10 cellular contexts compared by ENCODE assay signal in genomic region chr12:97306121-97306520, GRCh38.
DNase-seq lines count a peak whose midpoint lies in the region; ATAC-seq and TF ChIP-seq lines count a peak whose summit lies in the region.
"Had no signal": no experiment of that assay in that cellular context is flagged by ENCODE, and none has a peak within 500 bp of the region (broad histone marks: within the 10 kb centered on the region; RNA-seq: fewer than 3 reads in every experiment).

No MANE protein-coding gene starts in this region.

- no peak for TF ChIP-seq CTCF in PC-3 (conservative IDR thresholded peaks at IDR 0.05; ENCODE audit: low read depth, low read length)

- H3F3A ChIP-seq in PC-3 (ENCODE audit: low read length, unreplicated experiment), result no peaks in the 10 kb centered on the region

- H4K20me1 ChIP-seq in PC-3 (ENCODE audit: low read length), result no peaks in the 10 kb centered on the region

- no peaks in the 10 kb centered on the region for H3K9me3 ChIP-seq in PC-3 (ENCODE audit: low read length)

- BruUV-seq in PC-3 (replicated peaks; lab: Mats Ljungman, UMichigan), result no TSS peak

- peak; percentile 95 for ATAC-seq in GM18909 (IDR thresholded peaks at IDR 0.05; ENCODE audit: poor library complexity, unreplicated experiment)
- ATAC-seq in GM21786 (IDR thresholded peaks at IDR 0.05; ENCODE audit: unreplicated experiment), result peak; percentile 97
- peak; percentile 85 for ATAC-seq in HG03521 (IDR thresholded peaks at IDR 0.05; ENCODE audit: unreplicated experiment)
- no peak for ATAC-seq in PC-3
- ATAC-seq: activated CD4-positive, CD25-positive, alpha-beta regulatory T cell treated with anti-CD3 and anti-CD28 coated beads, Interleukin-2, amount 50 U/mL, for 24 hours had no signal

- no peaks in the 10 kb centered on the region for H3K36me3 ChIP-seq in PC-3 (ENCODE audit: low read depth, low read length)

- H3K4me2 ChIP-seq in PC-3 (ENCODE audit: low read length), result no peak overlapping the region

- no peak overlapping the region for H3K27ac ChIP-seq in PC-3 (ENCODE audit: low read length)

- H3K27me3 ChIP-seq in PC-3 (ENCODE audit: low read length), result peaks cover 26% of the 10 kb centered on the region; the same call in 1 of the 2 replicates

- CTCF ChIA-PET in PC-3 (lab: Charles Lee), result interaction anchor here (0.7 kb wide), 1 partner anchor 693 kb away, joined by 3 read pairs; no protein-coding TSS in a partner anchor

- intact Hi-C loops in posterior cingulate gyrus (cut with DNase I), result no loop called here
- intact Hi-C loops in PC-3 (cut with micrococcal nuclease), result no loop called here

- peak; percentile 7 for DNase-seq in medulla oblongata (ENCODE audit: extremely low spot score)
- DNase-seq in posterior cingulate gyrus, result no peak
- DNase-seq in PC-3, result no peak
- no peak for DNase-seq in LoVo (ENCODE audit: low spot score)
- DNase-seq: NCI-H2029 treated with DMSO at 0.1 percent for 48 hours, right cardiac atrium had no signal

- H3K9ac ChIP-seq in PC-3 (ENCODE audit: low read length), result no peak overlapping the region

- POLR2A ChIA-PET in PC-3 (lab: Charles Lee; ENCODE audit: unreplicated experiment), result no interaction called here

- no peak overlapping the region for H3K4me3 ChIP-seq in PC-3 (ENCODE audit: low read length)

- no peaks in the 10 kb centered on the region for H3K79me2 ChIP-seq in PC-3 (ENCODE audit: low read length)

- H3K9me2 ChIP-seq in PC-3 (replicated peaks; ENCODE audit: low read length), result no peaks in the 10 kb centered on the region

- no peaks in the 10 kb centered on the region for H3K4me1 ChIP-seq in PC-3 (ENCODE audit: insufficient read depth, low read length)

- H2AFZ ChIP-seq in PC-3 (ENCODE audit: low read length), result no peak overlapping the region
